8 cellular contexts compared by ENCODE assay signal in genomic region chr16:80540516-80541305, GRCh38. TPM values are rescaled to one million over a fixed set of nuclear protein-coding genes. Genes with fewer than 3 reads are reported as not detected.
DNase-seq lines count a peak whose midpoint lies in the region; ATAC-seq, FAIRE-seq and TF ChIP-seq lines count a peak whose summit lies in the region.

TSS of gene DYNLRB2 (plus strand) at chr16:80540993. CDS start at chr16:80541077, 84 bp downstream.

- peak within 1 kb of the TSS; percentile 98 for H2AFZ ChIP-seq in neural progenitor cell (replicated peaks)

- CTCF ChIA-PET in activated naive CD4-positive, alpha-beta T cell treated with anti-CD3 and anti-CD28 coated beads for 36 hours (lab: Charles Lee): no interaction called here

- no peak within 1 kb of the TSS for H3K9ac ChIP-seq in neural progenitor cell

- no peak for TF ChIP-seq POLR2A in stomach (IDR thresholded peaks at IDR 0.05)

- DNase-seq in DMS 273 (lab: John Stamatoyannopoulos, UW; ENCODE audit: unreplicated experiment) (peak; percentile 90), HuH-7.5 (ENCODE audit: low spot score) (peak; percentile 80), SHP77 (lab: John Stamatoyannopoulos, UW) (peak; percentile 89 to 94), frontal cortex (ENCODE audit: low spot score in 2 of 2) (peak; percentile 83 to 93), neural progenitor cell (ENCODE audit: low spot score) (peak; percentile 94), stomach (peak; percentile 95)
- peak; percentile 94 for DNase-seq in activated naive CD4-positive, alpha-beta T cell treated with anti-CD3 and anti-CD28 coated beads for 36 hours

- H3K4me2 ChIP-seq in neural progenitor cell: peak within 1 kb of the TSS; percentile 92

- FAIRE-seq in frontal cortex (lab: Jason Lieb, UNC): no peak

- peak; percentile 96 for ATAC-seq in GM21447 (IDR thresholded peaks at IDR 0.05; ENCODE audit: unreplicated experiment)

- 2 to 3% (median 2%) methylated on average over 32 to 55 of the region's 55 CpGs for WGBS in stomach, 5 donors

- H3K27ac ChIP-seq in neural progenitor cell (no peak within 1 kb of the TSS), stomach (peak within 1 kb of the TSS; percentile 62 to 82 (median 80))

- no peaks in the 10 kb centered on the region for H3F3A ChIP-seq in neural progenitor cell (ENCODE audit: low read depth)

- H3K9me3 ChIP-seq in neural progenitor cell (ENCODE audit: low read depth) (no peaks in the 10 kb centered on the region), stomach (no peaks in the 10 kb centered on the region)

- no peaks in the 10 kb centered on the region for H3K79me2 ChIP-seq in neural progenitor cell (ENCODE audit: low read depth)

- H3K27ac Mint-ChIP-seq in activated naive CD4-positive, alpha-beta T cell treated with anti-CD3 and anti-CD28 coated beads for 36 hours: peak within 1 kb of the TSS; percentile 97
- H3K27ac Mint-ChIP-seq in neural progenitor cell: peak within 1 kb of the TSS; percentile 76

- peaks cover 16% of the 10 kb centered on the region for H3K4me1 Mint-ChIP-seq in activated naive CD4-positive, alpha-beta T cell treated with anti-CD3 and anti-CD28 coated beads for 36 hours (ENCODE audit: low read depth)
- H3K4me1 Mint-ChIP-seq in neural progenitor cell: peaks cover 12% of the 10 kb centered on the region

- H3K9me3 Mint-ChIP-seq in activated naive CD4-positive, alpha-beta T cell treated with anti-CD3 and anti-CD28 coated beads for 36 hours: no peaks in the 10 kb centered on the region
- H3K9me3 Mint-ChIP-seq in neural progenitor cell: no peaks in the 10 kb centered on the region

- TF ChIP-seq CTCF in neural progenitor cell (IDR thresholded peaks at IDR 0.05): no peak
- peak in 1 of 7 experiments; percentile 5 for TF ChIP-seq CTCF in stomach (IDR thresholded peaks at IDR 0.05)

- H3K36me3 Mint-ChIP-seq in activated naive CD4-positive, alpha-beta T cell treated with anti-CD3 and anti-CD28 coated beads for 36 hours (ENCODE audit: low read depth): peaks cover 5% of the 10 kb centered on the region
- H3K36me3 Mint-ChIP-seq in neural progenitor cell: no peaks in the 10 kb centered on the region

- intact Hi-C loops in activated naive CD4-positive, alpha-beta T cell treated with anti-CD3 and anti-CD28 coated beads for 36 hours (cut with micrococcal nuclease): loop anchor here (1.0 to 5.0 kb wide), 7 partner anchors 22 to 772 kb away; partner anchors contain the start of gene GAN
- intact Hi-C loops in stomach (cut with DNase I; ENCODE audit: low total_unique reads): loop anchor here (10.0 kb wide), 1 partner anchor 264 kb away; the partner anchor contains the start of gene CDYL2

- no peaks in the 10 kb centered on the region for H3K27me3 Mint-ChIP-seq in activated naive CD4-positive, alpha-beta T cell treated with anti-CD3 and anti-CD28 coated beads for 36 hours (ENCODE audit: low read depth)
- no peaks in the 10 kb centered on the region for H3K27me3 Mint-ChIP-seq in neural progenitor cell (ENCODE audit: insufficient read depth, low read depth)

- H3K4me1 ChIP-seq in neural progenitor cell (no peaks in the 10 kb centered on the region), stomach (peaks cover 0 to 13% (median 8%) of the 10 kb centered on the region in 4 donors)

- H3K27me3 ChIP-seq in neural progenitor cell: peaks cover 88% of the 10 kb centered on the region
- H3K27me3 ChIP-seq in stomach: peaks cover 0 to 8% (median 0%) of the 10 kb centered on the region in 3 donors

- H3K36me3 ChIP-seq in neural progenitor cell (no peaks in the 10 kb centered on the region), stomach (no peaks in the 10 kb centered on the region)

- TF ChIP-seq EP300 in stomach (IDR thresholded peaks at IDR 0.05): peak; percentile 6

- H3K4me3 ChIP-seq in neural progenitor cell (peak within 1 kb of the TSS; percentile 80), stomach (peak within 1 kb of the TSS; percentile 65 to 74 (median 68))

- peak within 1 kb of the TSS; percentile 95 for H3K4me3 Mint-ChIP-seq in activated naive CD4-positive, alpha-beta T cell treated with anti-CD3 and anti-CD28 coated beads for 36 hours
- H3K4me3 Mint-ChIP-seq in neural progenitor cell: peak within 1 kb of the TSS; percentile 87

- no peaks in the 10 kb centered on the region for H4K20me1 ChIP-seq in neural progenitor cell (ENCODE audit: low read depth)

RNA-seq across cellular contexts. Expression of gene DYNLRB2, which starts in this region (rescaled TPM):
- total RNA-seq in activated naive CD4-positive, alpha-beta T cell treated with anti-CD3 and anti-CD28 coated beads for 36 hours: not detected
- total RNA-seq in frontal cortex: not detected
- not detected in 2 replicates for total RNA-seq in neural progenitor cell (ENCODE audit: low replicate concordance)
- total RNA-seq in stomach: not detected
- 1 to 10 TPM in 1 of 3 donors, not detected in 2; 1.6 TPM for polyA plus RNA-seq in stomach

Comparison
In these comparisons a context has a peak if more than half of its experiments do, and no peak if none do; other contexts are left out.
1. Peak in DNase-seq in activated naive CD4-positive, alpha-beta T cell treated with anti-CD3 and anti-CD28 coated beads for 36 hours; RNA of the gene not detected or under 1 TPM.
2. Peak in DNase-seq in frontal cortex; RNA of the gene not detected or under 1 TPM.
3. Peak in DNase-seq, H3K4me3 ChIP-seq and H3K4me2 ChIP-seq in neural progenitor cell; RNA of the gene not detected or under 1 TPM.